ENCODE assay signal across 15 cellular contexts in genomic region chr1:156582388-156583022, GRCh38. TPM values are rescaled to one million over a fixed set of nuclear protein-coding genes. Genes with fewer than 3 reads are reported as not detected.
DNase-seq lines count a peak whose midpoint lies in the region; ATAC-seq and TF ChIP-seq lines count a peak whose summit lies in the region.
"Had no signal": no experiment of that assay in that cellular context is flagged by ENCODE, and none has a peak within 500 bp of the region (broad histone marks: within the 10 kb centered on the region; RNA-seq: fewer than 3 reads in every experiment).

No MANE protein-coding gene starts in this region.

- POLR2A ChIA-PET in WTC11 (lab: Charles Lee) = no interaction called here

- CTCF ChIA-PET in WTC11 (lab: Charles Lee) = interaction anchor here (0.8 to 1.8 kb wide), 12 partner anchors 9 to 197 kb away, joined by 3 to 9 read pairs (median 4); partner anchors contain the start of genes GPATCH4, HAPLN2 and NAXE

- H3K9me2 ChIP-seq in Karpas-422 (replicated peaks; ENCODE audit: insufficient read depth, low read length) = no peaks in the 10 kb centered on the region
- H3K9me2 ChIP-seq: SK-N-SH had no signal

- peak; percentile 52 to 56 for ATAC-seq in activated naive CD4-positive, alpha-beta T cell treated with anti-CD3 and anti-CD28 coated beads, Interleukin-2, amount 50 U/mL, for 72 hours
- no peak for ATAC-seq in WTC11

- H3K79me2 ChIP-seq in Karpas-422 (ENCODE audit: low read length) = no peaks in the 10 kb centered on the region

- H3K4me2 ChIP-seq in Karpas-422 (ENCODE audit: low read depth, low read length, poor library complexity, severe bottlenecking) (peak overlapping the region; percentile 48), skeletal muscle satellite cell (ENCODE audit: low read length) (no peak overlapping the region)
- H3K4me2 ChIP-seq: SK-N-SH had no signal

- H3K36me3 ChIP-seq in Karpas-422 (ENCODE audit: insufficient read depth, low read length) (no peaks in the 10 kb centered on the region), skeletal muscle satellite cell (ENCODE audit: insufficient read depth, low read length) (no peaks in the 10 kb centered on the region)
- H3K36me3 ChIP-seq: right atrium auricular region, upper lobe of left lung had no signal

- H2AFZ ChIP-seq in Karpas-422 (ENCODE audit: low read length) = peak overlapping the region; percentile 62; the same call in 1 of the 2 replicates

- intact Hi-C loops in posterior vena cava (cut with DNase I) = loop anchor here (5.0 to 10.0 kb wide), 3 partner anchors 68 to 198 kb away; no protein-coding TSS in a partner anchor

- no peaks in the 10 kb centered on the region for H4K20me1 ChIP-seq in Karpas-422 (ENCODE audit: insufficient read depth, low read depth, low read length)

- H3K4me1 Mint-ChIP-seq in WTC11 = peaks cover 20% of the 10 kb centered on the region

- H3K27me3 Mint-ChIP-seq in WTC11 (ENCODE audit: low read depth) = peaks cover 2% of the 10 kb centered on the region

- DNase-seq in activated CD4-positive, alpha-beta T cell treated with anti-CD3 and anti-CD28 coated beads for 48 hours = peak; percentile 43
- no peak for DNase-seq in activated CD4-positive, alpha-beta T cell treated with anti-CD3 and anti-CD28 coated beads for 4 hours
- DNase-seq in Karpas-422 = peak; percentile 72
- peak in 1 of 2 donors; percentile 59 for DNase-seq in activated naive CD4-positive, alpha-beta T cell treated with anti-CD3 and anti-CD28 coated beads, Interleukin-2, amount 50 U/mL, for 72 hours (ENCODE audit: low spot score in 2 of 2)
- no peak for DNase-seq in NCI-H526 treated with DMSO at 0.1 percent for 48 hours (lab: John Stamatoyannopoulos, UW)
- DNase-seq in posterior vena cava (ENCODE audit: low spot score) = no peak
- no peak for DNase-seq in WTC11 (ENCODE audit: low spot score)
- DNase-seq: NCI-H1092, NCI-H748 treated with DMSO at 0.1 percent for 48 hours, SK-N-SH had no signal

- TF ChIP-seq CTCF in WTC11 (IDR thresholded peaks at IDR 0.05) = no peak

- peak overlapping the region; percentile 48 for H3K4me3 ChIP-seq in Karpas-422 (ENCODE audit: low read length)
- no peak overlapping the region for H3K4me3 ChIP-seq in skeletal muscle satellite cell (ENCODE audit: low read length)
- H3K4me3 ChIP-seq: right atrium auricular region had no signal

- peak overlapping the region; percentile 59 for H3K9ac ChIP-seq in Karpas-422 (ENCODE audit: low read length)
- peak overlapping the region; percentile 70 for H3K9ac ChIP-seq in skeletal muscle satellite cell (ENCODE audit: low read depth, low read length)
- H3K9ac ChIP-seq: SK-N-SH had no signal

- H3K36me3 Mint-ChIP-seq in activated naive CD4-positive, alpha-beta T cell treated with anti-CD3 and anti-CD28 coated beads, Interleukin-2, amount 50 U/mL, for 72 hours = peaks cover 4 to 6% of the 10 kb centered on the region in 2 donors
- no peaks in the 10 kb centered on the region for H3K36me3 Mint-ChIP-seq in WTC11
- H3K36me3 Mint-ChIP-seq: mesothelial cell of epicardium had no signal

- H3K9me3 ChIP-seq in Karpas-422 (ENCODE audit: low read length) (no peaks in the 10 kb centered on the region), skeletal muscle satellite cell (replicated peaks; ENCODE audit: low read length) (no peaks in the 10 kb centered on the region)
- H3K9me3 ChIP-seq: right atrium auricular region, SK-N-SH, upper lobe of left lung had no signal

- H3K9me3 Mint-ChIP-seq in activated naive CD4-positive, alpha-beta T cell treated with anti-CD3 and anti-CD28 coated beads, Interleukin-2, amount 50 U/mL, for 72 hours = no peaks in the 10 kb centered on the region
- no peaks in the 10 kb centered on the region for H3K9me3 Mint-ChIP-seq in WTC11
- H3K9me3 Mint-ChIP-seq: mesothelial cell of epicardium had no signal

- peak overlapping the region; percentile 84 to 98 for H3K27ac Mint-ChIP-seq in activated naive CD4-positive, alpha-beta T cell treated with anti-CD3 and anti-CD28 coated beads, Interleukin-2, amount 50 U/mL, for 72 hours
- H3K27ac Mint-ChIP-seq in WTC11 = no peak overlapping the region
- H3K27ac Mint-ChIP-seq: mesothelial cell of epicardium had no signal

- no peak overlapping the region for H3K4me3 Mint-ChIP-seq in WTC11
- H3K4me3 Mint-ChIP-seq: mesothelial cell of epicardium had no signal

- H3K4me1 ChIP-seq in Karpas-422 (ENCODE audit: low read length) (peaks cover 33% of the 10 kb centered on the region), skeletal muscle satellite cell (ENCODE audit: control insufficient read depth, insufficient read depth, low read length) (peaks cover 6% of the 10 kb centered on the region)
- H3K4me1 ChIP-seq: upper lobe of left lung had no signal

- H3K27me3 ChIP-seq in Karpas-422 (ENCODE audit: low read length) = no peaks in the 10 kb centered on the region
- H3K27me3 ChIP-seq in skeletal muscle satellite cell (ENCODE audit: control insufficient read depth, insufficient read depth, low read length) = no peaks in the 10 kb centered on the region
- H3K27me3 ChIP-seq: right atrium auricular region, upper lobe of left lung had no signal

- peak overlapping the region; percentile 40 for H3K27ac ChIP-seq in Karpas-422 (ENCODE audit: low read length)
- H3K27ac ChIP-seq: right atrium auricular region had no signal

TF ChIP-seq in WTC11, 78 proteins besides CTCF, POLR2A, EP300 and RAD21:
- no peak for TF ChIP-seq EMX1 (CRISPR knock-in tag; IDR thresholded peaks at IDR 0.05)
- TF ChIP-seq, protein P1, sequence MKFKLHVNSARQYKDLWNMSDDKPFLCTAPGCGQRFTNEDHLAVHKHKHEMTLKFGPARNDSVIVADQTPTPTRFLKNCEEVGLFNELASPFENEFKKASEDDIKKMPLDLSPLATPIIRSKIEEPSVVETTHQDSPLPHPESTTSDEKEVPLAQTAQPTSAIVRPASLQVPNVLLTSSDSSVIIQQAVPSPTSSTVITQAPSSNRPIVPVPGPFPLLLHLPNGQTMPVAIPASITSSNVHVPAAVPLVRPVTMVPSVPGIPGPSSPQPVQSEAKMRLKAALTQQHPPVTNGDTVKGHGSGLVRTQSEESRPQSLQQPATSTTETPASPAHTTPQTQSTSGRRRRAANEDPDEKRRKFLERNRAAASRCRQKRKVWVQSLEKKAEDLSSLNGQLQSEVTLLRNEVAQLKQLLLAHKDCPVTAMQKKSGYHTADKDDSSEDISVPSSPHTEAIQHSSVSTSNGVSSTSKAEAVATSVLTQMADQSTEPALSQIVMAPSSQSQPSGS (CRISPR knock-in tag; IDR thresholded peaks at IDR 0.05; ENCODE audit: borderline replicate concordance, low read depth) = no peak
- TF ChIP-seq GRHL2 (CRISPR knock-in tag; IDR thresholded peaks at IDR 0.05; ENCODE audit: insufficient replicate concordance, severe bottlenecking) = no peak
- TF ChIP-seq KAT7 (CRISPR knock-in tag; IDR thresholded peaks at IDR 0.05; ENCODE audit: borderline replicate concordance) = no peak

RNA-seq across cellular contexts. Expression of gene TTC24, which starts 3.0 kb away (rescaled TPM):
- 2.9 and 7.8 TPM in 2 replicates for total RNA-seq in Karpas-422 (2014; rRNA removed; shearing (Covaris generic); ENCODE audit: low replicate concordance)
- 1 to 10 TPM; 4.5 to 6.8 TPM for total RNA-seq in activated naive CD4-positive, alpha-beta T cell treated with anti-CD3 and anti-CD28 coated beads, Interleukin-2, amount 50 U/mL, for 72 hours
- total RNA-seq in skeletal muscle satellite cell (2012; rRNA removed) = under 0.01 and 0.22 TPM in 2 replicates
- total RNA-seq in posterior vena cava (not detected), WTC11 (2021) (0.09 to 0.20 TPM (median 0.11 TPM) in 3 replicates)
- total RNA-seq: bronchial epithelial cell, mesothelial cell of epicardium, right atrium auricular region had no signal

RNA-seq across cellular contexts. Expression of gene NAXE, which starts 9.1 kb away (rescaled TPM):
- total RNA-seq in Karpas-422 (2014; rRNA removed; shearing (Covaris generic); ENCODE audit: low replicate concordance) = 113 and 135 TPM in 2 replicates
- 10 to 100 TPM; 71.4 to 95.1 TPM for total RNA-seq in activated naive CD4-positive, alpha-beta T cell treated with anti-CD3 and anti-CD28 coated beads, Interleukin-2, amount 50 U/mL, for 72 hours
- total RNA-seq in skeletal muscle satellite cell (2012; rRNA removed) = 81.9 and 87.4 TPM in 2 replicates
- 10 to 100 TPM; 62.5 to 82.1 TPM for total RNA-seq in posterior vena cava
- total RNA-seq in WTC11 (2021) = 81.6 to 98.1 TPM (median 92.8 TPM) in 3 replicates

RNA-seq across cellular contexts. Expression of gene IQGAP3, which starts 10.1 kb away (rescaled TPM):
- 0.75 and 1.5 TPM in 2 replicates for total RNA-seq in Karpas-422 (2014; rRNA removed; shearing (Covaris generic); ENCODE audit: low replicate concordance)
- 10 to 100 TPM in 1 of 2 donors, 1 to 10 TPM in 1; 5.1 to 30.5 TPM for total RNA-seq in activated naive CD4-positive, alpha-beta T cell treated with anti-CD3 and anti-CD28 coated beads, Interleukin-2, amount 50 U/mL, for 72 hours
- total RNA-seq in skeletal muscle satellite cell (2012; rRNA removed) = 12.2 and 16.4 TPM in 2 replicates
- total RNA-seq in posterior vena cava = under 1 TPM; 0.43 to 0.79 TPM
- total RNA-seq in WTC11 (2021) = 30.8 to 33.3 TPM (median 33.3 TPM) in 3 replicates

RNA-seq across cellular contexts. Expression of gene GPATCH4, which starts 18.8 kb away (rescaled TPM):
- total RNA-seq in Karpas-422 (2014; rRNA removed; shearing (Covaris generic); ENCODE audit: low replicate concordance) = 26.2 and 28.0 TPM in 2 replicates
- 10 to 100 TPM; 26.1 to 35.8 TPM for total RNA-seq in activated naive CD4-positive, alpha-beta T cell treated with anti-CD3 and anti-CD28 coated beads, Interleukin-2, amount 50 U/mL, for 72 hours
- 20.0 and 25.6 TPM in 2 replicates for total RNA-seq in skeletal muscle satellite cell (2012; rRNA removed)
- 10 to 100 TPM; 28.3 to 37.7 TPM for total RNA-seq in posterior vena cava
- total RNA-seq in WTC11 (2021) = 37.1 to 50.1 TPM (median 38.2 TPM) in 3 replicates

RNA-seq across cellular contexts. Expression of gene HAPLN2, which starts 36.7 kb away (rescaled TPM):
- total RNA-seq in Karpas-422 (2014; rRNA removed; shearing (Covaris generic); ENCODE audit: low replicate concordance) = 0.47 TPM in 1 of 2 replicates, not detected in the other
- total RNA-seq in activated naive CD4-positive, alpha-beta T cell treated with anti-CD3 and anti-CD28 coated beads, Interleukin-2, amount 50 U/mL, for 72 hours = 1 to 10 TPM in 1 of 2 donors, not detected in 1; 3.8 TPM
- total RNA-seq in skeletal muscle satellite cell (2012; rRNA removed) = 0.25 and 0.44 TPM in 2 replicates
- total RNA-seq in posterior vena cava (1 to 10 TPM; 4.4 to 8.7 TPM), WTC11 (2021) (1.1 to 1.3 TPM (median 1.2 TPM) in 3 replicates)

Comparison
In these comparisons a context has a peak if more than half of its experiments do, and no peak if none do; other contexts are left out.
1. DNase-seq: peak in activated CD4-positive, alpha-beta T cell treated with anti-CD3 and anti-CD28 coated beads for 48 hours (single experiment) and Karpas-422 (single experiment); none in activated CD4-positive, alpha-beta T cell treated with anti-CD3 and anti-CD28 coated beads for 4 hours (0 of 2), NCI-H526 treated with DMSO at 0.1 percent for 48 hours (single experiment), posterior vena cava (single experiment) and WTC11 (single experiment).